Comparison of ENCODE assay signal across 1 cellular context in genomic region chr3:122466701-122467240, GRCh38.
TF ChIP-seq lines count a peak whose summit lies in the region.

No MANE protein-coding gene starts in this region.

TF ChIP-seq in HEK293, 187 proteins besides CTCF, POLR2A, EP300 and RAD21 (continued from another document and continues in another):
- TF ChIP-seq ZNF398 (tag by site-specific recombination; IDR thresholded peaks at IDR 0.05) (no peak), ZXDB (tag by site-specific recombination; IDR thresholded peaks at IDR 0.05) (peak; percentile 43; the same call in 1 of the 2 replicates), ZBTB49 (tag by site-specific recombination; IDR thresholded peaks at IDR 0.05; ENCODE audit: low read depth) (no peak), FEZF1 (tag by site-specific recombination; IDR thresholded peaks at IDR 0.05) (no peak), PATZ1 (tag by site-specific recombination; IDR thresholded peaks at IDR 0.05) (no peak), ZNF600 (tag by site-specific recombination; IDR thresholded peaks at IDR 0.05) (no peak), ZNF654 (tag by site-specific recombination; IDR thresholded peaks at IDR 0.05; ENCODE audit: low read depth) (peak; percentile 32), ZNF266 (tag by site-specific recombination; IDR thresholded peaks at IDR 0.05; ENCODE audit: low read depth) (peak; percentile 45; the same call in 1 of the 2 replicates), ZNF645 (tag by site-specific recombination; IDR thresholded peaks at IDR 0.05) (no peak), ZNF626 (tag by site-specific recombination; IDR thresholded peaks at IDR 0.05) (no peak), ZNF621 (tag by site-specific recombination; IDR thresholded peaks at IDR 0.05) (no peak), ZNF223 (tag by site-specific recombination; IDR thresholded peaks at IDR 0.05) (0 out of 2 replicates have a peak, but pooled peaks have one; percentile 18), ZNF280D (tag by site-specific recombination; IDR thresholded peaks at IDR 0.05) (no peak), ZNF548 (tag by site-specific recombination; IDR thresholded peaks at IDR 0.05) (no peak), ZNF555 (tag by site-specific recombination; conservative IDR thresholded peaks at IDR 0.05) (peak; percentile 70), ZNF629 (tag by site-specific recombination; IDR thresholded peaks at IDR 0.05) (0 out of 2 replicates have a peak, but pooled peaks have one; percentile 21), ZNF292 (tag by site-specific recombination; IDR thresholded peaks at IDR 0.05; ENCODE audit: borderline replicate concordance, low read depth) (0 out of 2 replicates have a peak, but pooled peaks have one; percentile 26), ZFP37 (tag by site-specific recombination; IDR thresholded peaks at IDR 0.05) (no peak), ZNF623 (tag by site-specific recombination; IDR thresholded peaks at IDR 0.05) (peak; percentile 69), ZNF335 (tag by site-specific recombination; conservative IDR thresholded peaks at IDR 0.05) (no peak), EGR2 (tag by site-specific recombination; IDR thresholded peaks at IDR 0.05; ENCODE audit: low read depth) (no peak), ZSCAN30 (tag by site-specific recombination; IDR thresholded peaks at IDR 0.05) (no peak), ZBTB17 (tag by site-specific recombination; IDR thresholded peaks at IDR 0.05) (no peak), SP7 (tag by site-specific recombination; IDR thresholded peaks at IDR 0.05) (no peak), ZNF394 (tag by site-specific recombination; IDR thresholded peaks at IDR 0.05; ENCODE audit: borderline replicate concordance) (peak; percentile 91), ZNF768 (tag by site-specific recombination; IDR thresholded peaks at IDR 0.05) (no peak), YY2 (tag by site-specific recombination; IDR thresholded peaks at IDR 0.05) (no peak), BCL11A (tag by site-specific recombination; IDR thresholded peaks at IDR 0.05; ENCODE audit: low read depth) (no peak)
- TF ChIP-seq, protein P1, sequence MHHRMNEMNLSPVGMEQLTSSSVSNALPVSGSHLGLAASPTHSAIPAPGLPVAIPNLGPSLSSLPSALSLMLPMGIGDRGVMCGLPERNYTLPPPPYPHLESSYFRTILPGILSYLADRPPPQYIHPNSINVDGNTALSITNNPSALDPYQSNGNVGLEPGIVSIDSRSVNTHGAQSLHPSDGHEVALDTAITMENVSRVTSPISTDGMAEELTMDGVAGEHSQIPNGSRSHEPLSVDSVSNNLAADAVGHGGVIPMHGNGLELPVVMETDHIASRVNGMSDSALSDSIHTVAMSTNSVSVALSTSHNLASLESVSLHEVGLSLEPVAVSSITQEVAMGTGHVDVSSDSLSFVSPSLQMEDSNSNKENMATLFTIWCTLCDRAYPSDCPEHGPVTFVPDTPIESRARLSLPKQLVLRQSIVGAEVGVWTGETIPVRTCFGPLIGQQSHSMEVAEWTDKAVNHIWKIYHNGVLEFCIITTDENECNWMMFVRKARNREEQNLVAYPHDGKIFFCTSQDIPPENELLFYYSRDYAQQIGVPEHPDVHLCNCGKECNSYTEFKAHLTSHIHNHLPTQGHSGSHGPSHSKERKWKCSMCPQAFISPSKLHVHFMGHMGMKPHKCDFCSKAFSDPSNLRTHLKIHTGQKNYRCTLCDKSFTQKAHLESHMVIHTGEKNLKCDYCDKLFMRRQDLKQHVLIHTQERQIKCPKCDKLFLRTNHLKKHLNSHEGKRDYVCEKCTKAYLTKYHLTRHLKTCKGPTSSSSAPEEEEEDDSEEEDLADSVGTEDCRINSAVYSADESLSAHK (tag by site-specific recombination; IDR thresholded peaks at IDR 0.05), result no peak
- TF ChIP-seq, protein P2, sequence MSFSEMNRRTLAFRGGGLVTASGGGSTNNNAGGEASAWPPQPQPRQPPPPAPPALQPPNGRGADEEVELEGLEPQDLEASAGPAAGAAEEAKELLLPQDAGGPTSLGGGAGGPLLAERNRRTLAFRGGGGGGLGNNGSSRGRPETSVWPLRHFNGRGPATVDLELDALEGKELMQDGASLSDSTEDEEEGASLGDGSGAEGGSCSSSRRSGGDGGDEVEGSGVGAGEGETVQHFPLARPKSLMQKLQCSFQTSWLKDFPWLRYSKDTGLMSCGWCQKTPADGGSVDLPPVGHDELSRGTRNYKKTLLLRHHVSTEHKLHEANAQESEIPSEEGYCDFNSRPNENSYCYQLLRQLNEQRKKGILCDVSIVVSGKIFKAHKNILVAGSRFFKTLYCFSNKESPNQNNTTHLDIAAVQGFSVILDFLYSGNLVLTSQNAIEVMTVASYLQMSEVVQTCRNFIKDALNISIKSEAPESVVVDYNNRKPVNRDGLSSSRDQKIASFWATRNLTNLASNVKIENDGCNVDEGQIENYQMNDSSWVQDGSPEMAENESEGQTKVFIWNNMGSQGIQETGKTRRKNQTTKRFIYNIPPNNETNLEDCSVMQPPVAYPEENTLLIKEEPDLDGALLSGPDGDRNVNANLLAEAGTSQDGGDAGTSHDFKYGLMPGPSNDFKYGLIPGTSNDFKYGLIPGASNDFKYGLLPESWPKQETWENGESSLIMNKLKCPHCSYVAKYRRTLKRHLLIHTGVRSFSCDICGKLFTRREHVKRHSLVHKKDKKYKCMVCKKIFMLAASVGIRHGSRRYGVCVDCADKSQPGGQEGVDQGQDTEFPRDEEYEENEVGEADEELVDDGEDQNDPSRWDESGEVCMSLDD (tag by site-specific recombination; IDR thresholded peaks at IDR 0.05), result no peak
- TF ChIP-seq, protein P3, sequence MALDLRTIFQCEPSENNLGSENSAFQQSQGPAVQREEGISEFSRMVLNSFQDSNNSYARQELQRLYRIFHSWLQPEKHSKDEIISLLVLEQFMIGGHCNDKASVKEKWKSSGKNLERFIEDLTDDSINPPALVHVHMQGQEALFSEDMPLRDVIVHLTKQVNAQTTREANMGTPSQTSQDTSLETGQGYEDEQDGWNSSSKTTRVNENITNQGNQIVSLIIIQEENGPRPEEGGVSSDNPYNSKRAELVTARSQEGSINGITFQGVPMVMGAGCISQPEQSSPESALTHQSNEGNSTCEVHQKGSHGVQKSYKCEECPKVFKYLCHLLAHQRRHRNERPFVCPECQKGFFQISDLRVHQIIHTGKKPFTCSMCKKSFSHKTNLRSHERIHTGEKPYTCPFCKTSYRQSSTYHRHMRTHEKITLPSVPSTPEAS (tag by site-specific recombination; IDR thresholded peaks at IDR 0.05), result no peak
- TF ChIP-seq, protein P4, sequence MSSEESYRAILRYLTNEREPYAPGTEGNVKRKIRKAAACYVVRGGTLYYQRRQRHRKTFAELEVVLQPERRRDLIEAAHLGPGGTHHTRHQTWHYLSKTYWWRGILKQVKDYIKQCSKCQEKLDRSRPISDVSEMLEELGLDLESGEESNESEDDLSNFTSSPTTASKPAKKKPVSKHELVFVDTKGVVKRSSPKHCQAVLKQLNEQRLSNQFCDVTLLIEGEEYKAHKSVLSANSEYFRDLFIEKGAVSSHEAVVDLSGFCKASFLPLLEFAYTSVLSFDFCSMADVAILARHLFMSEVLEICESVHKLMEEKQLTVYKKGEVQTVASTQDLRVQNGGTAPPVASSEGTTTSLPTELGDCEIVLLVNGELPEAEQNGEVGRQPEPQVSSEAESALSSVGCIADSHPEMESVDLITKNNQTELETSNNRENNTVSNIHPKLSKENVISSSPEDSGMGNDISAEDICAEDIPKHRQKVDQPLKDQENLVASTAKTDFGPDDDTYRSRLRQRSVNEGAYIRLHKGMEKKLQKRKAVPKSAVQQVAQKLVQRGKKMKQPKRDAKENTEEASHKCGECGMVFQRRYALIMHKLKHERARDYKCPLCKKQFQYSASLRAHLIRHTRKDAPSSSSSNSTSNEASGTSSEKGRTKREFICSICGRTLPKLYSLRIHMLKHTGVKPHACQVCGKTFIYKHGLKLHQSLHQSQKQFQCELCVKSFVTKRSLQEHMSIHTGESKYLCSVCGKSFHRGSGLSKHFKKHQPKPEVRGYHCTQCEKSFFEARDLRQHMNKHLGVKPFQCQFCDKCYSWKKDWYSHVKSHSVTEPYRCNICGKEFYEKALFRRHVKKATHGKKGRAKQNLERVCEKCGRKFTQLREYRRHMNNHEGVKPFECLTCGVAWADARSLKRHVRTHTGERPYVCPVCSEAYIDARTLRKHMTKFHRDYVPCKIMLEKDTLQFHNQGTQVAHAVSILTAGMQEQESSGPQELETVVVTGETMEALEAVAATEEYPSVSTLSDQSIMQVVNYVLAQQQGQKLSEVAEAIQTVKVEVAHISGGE (tag by site-specific recombination; conservative IDR thresholded peaks at IDR 0.05; ENCODE audit: low read depth), result peak; percentile 69
- TF ChIP-seq, protein P5, sequence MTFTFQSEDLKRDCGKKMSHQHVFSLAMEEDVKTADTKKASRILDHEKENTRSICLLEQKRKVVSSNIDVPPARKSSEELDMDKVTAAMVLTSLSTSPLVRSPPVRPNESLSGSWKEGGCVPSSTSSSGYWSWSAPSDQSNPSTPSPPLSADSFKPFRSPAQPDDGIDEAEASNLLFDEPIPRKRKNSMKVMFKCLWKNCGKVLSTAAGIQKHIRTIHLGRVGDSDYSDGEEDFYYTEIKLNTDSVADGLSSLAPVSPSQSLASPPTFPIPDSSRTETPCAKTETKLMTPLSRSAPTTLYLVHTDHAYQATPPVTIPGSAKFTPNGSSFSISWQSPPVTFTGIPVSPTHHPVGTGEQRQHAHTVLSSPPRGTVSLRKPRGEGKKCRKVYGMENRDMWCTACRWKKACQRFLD (tag by site-specific recombination; IDR thresholded peaks at IDR 0.05), result no peak
